Comparison of ENCODE assay signal across 1 cellular context in the genomic region with DNA sequence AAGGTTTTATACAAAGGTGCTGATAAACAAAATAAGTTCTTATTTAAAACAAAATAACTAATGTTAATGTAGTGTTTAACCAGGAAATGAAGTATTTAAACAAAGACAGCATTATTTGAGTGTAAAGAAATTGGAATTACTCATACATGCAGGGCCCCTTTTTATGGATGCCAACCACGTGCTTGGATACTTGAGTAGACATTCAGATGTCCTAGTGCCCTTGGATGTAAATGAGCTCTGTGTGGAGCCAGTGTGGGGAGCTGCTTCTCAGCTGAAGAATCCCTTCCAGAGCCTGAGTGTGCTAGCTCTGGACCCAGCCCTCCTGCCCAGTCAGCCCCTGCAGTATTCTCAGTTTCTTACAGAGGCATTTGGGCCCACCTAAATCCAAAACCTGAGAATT.
TF ChIP-seq lines count a peak whose summit lies in the region.

No MANE protein-coding gene starts in this region.

TF ChIP-seq in IMR-90, 13 proteins besides CTCF, POLR2A, EP300 and RAD21 (continued from another document):
- TF ChIP-seq, protein P1, sequence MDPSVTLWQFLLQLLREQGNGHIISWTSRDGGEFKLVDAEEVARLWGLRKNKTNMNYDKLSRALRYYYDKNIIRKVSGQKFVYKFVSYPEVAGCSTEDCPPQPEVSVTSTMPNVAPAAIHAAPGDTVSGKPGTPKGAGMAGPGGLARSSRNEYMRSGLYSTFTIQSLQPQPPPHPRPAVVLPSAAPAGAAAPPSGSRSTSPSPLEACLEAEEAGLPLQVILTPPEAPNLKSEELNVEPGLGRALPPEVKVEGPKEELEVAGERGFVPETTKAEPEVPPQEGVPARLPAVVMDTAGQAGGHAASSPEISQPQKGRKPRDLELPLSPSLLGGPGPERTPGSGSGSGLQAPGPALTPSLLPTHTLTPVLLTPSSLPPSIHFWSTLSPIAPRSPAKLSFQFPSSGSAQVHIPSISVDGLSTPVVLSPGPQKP (IDR thresholded peaks at IDR 0.05; ENCODE audit: borderline replicate concordance, low read depth, low read length) = no peak
- TF ChIP-seq MAFK (IDR thresholded peaks at IDR 0.05; ENCODE audit: low read depth, low read length) = no peak
- no peak for TF ChIP-seq BHLHE40 (IDR thresholded peaks at IDR 0.05; ENCODE audit: low read depth, low read length)
